ENCODE assay signal across 2 cellular contexts in the genomic region with DNA sequence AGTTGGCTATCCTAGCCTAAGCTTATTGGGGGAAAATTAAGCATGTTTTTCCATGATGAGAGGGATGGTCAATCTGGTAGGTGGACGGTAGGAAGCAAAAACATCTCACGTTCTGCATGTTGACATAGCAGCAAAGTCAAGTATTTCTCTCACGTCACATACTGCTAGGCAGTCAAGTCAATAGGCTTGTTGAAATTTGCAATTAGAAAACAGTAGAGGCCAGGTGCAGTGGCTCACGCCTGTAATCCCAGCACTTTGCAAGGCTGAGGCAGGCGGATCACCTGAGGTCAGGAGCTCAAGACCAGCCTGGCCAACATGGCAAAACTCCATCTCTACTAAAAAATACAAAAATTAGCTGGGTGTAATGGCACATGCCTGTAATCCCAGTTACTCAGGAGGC. TPM values are rescaled to one million over a fixed set of nuclear protein-coding genes. Genes with fewer than 3 reads are reported as not detected.
"Had no signal": no experiment of that assay in that cellular context is flagged by ENCODE, and none has a peak within 500 bp of the region (broad histone marks: within the 10 kb centered on the region; RNA-seq: fewer than 3 reads in every experiment).

No MANE protein-coding gene starts in this region.

RNA-seq across cellular contexts. Expression of a gene that starts 14.9 kb away (rescaled TPM):
- total RNA-seq: naive thymus-derived CD8-positive, alpha-beta T cell; natural killer cell treated with Interleukin-12 subunit alpha and Interleukin-12 subunit beta and Interleukin-15 and Interleukin-18, amount 100 ng/mL, for 72 hours had no signal
- polyA plus RNA-seq: naive thymus-derived CD8-positive, alpha-beta T cell had no signal
